In the genomic region with DNA sequence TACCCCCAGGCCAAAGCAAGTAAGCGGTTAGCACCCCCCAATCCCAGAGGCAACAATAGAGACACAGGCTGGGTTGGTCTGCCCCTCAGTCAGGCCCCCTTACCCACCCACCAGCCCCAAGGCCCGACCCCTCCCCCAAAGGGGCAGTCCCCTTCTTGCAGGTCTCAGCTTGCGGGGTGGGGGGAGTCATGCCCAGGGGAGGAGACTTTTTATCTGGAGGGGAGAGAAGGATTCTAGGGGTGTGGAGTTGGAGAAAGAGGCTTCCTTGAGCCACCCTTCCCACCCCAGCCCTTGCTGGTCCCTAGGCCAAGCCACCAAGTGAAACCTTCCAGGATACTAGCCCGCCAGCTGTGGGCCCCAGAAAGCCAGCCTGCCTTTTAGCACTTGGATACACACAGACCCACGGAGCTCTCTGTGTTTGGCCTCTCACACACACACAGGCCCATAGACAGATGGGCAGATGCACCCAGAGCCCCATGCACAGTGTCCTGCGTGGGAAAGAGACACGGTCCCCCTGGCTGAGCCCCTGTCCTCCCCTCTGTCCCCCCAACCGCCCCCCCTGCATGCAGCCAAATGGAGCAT, we compare ENCODE assay signal across 13 cellular contexts. TPM values are rescaled to one million over a fixed set of nuclear protein-coding genes. Genes with fewer than 3 reads are reported as not detected.
DNase-seq lines count a peak whose midpoint lies in the region; ATAC-seq and TF ChIP-seq lines count a peak whose summit lies in the region.
"Had no signal": no experiment of that assay in that cellular context is flagged by ENCODE, and none has a peak within 500 bp of the region (broad histone marks: within the 10 kb centered on the region; RNA-seq: fewer than 3 reads in every experiment).

No MANE protein-coding gene starts in this region.

- H3K4me3 Mint-ChIP-seq in activated T-helper 17 cell treated with anti-CD3 and anti-CD28 coated beads, Interleukin-2, amount 50 U/mL, for 72 hours, result peak overlapping the region; percentile 68

- H3K4me3 ChIP-seq in heart right ventricle, result peak overlapping the region in 7 of 10 donors; percentile 31 to 56 (median 53)
- peak overlapping the region in 2 of 4 donors; percentile 47 to 55 for H3K4me3 ChIP-seq in transverse colon
- H3K4me3 ChIP-seq in SJCRH30, result no peak overlapping the region

- H3K27ac ChIP-seq in heart right ventricle (no peak overlapping the region), transverse colon (peak overlapping the region; percentile 68 to 80 (median 74)), SJCRH30 (no peak overlapping the region)

- H3K27me3 Mint-ChIP-seq in activated T-helper 17 cell treated with anti-CD3 and anti-CD28 coated beads, Interleukin-2, amount 50 U/mL, for 72 hours, result peaks cover 46% of the 10 kb centered on the region

- H3K9me3 ChIP-seq in heart right ventricle (no peaks in the 10 kb centered on the region), transverse colon (no peaks in the 10 kb centered on the region), SJCRH30 (replicated peaks) (no peaks in the 10 kb centered on the region)

- peaks cover 6% of the 10 kb centered on the region for H3K36me3 Mint-ChIP-seq in activated T-helper 17 cell treated with anti-CD3 and anti-CD28 coated beads, Interleukin-2, amount 50 U/mL, for 72 hours (ENCODE audit: low read depth)

- peaks cover 5% of the 10 kb centered on the region for H3K4me1 Mint-ChIP-seq in activated T-helper 17 cell treated with anti-CD3 and anti-CD28 coated beads, Interleukin-2, amount 50 U/mL, for 72 hours

- peak in 1 of 8 donors; percentile 9 for ATAC-seq in heart right ventricle
- ATAC-seq in left ventricle myocardium superior, result no peak
- no peak for ATAC-seq in activated T-helper 17 cell treated with anti-CD3 and anti-CD28 coated beads, Interleukin-2, amount 50 U/mL, for 72 hours (replicated peaks)
- peak; percentile 9 for ATAC-seq in left colon
- ATAC-seq in GM21717 (IDR thresholded peaks at IDR 0.05; ENCODE audit: unreplicated experiment), result no peak

- intact Hi-C loops in heart right ventricle (cut with DNase I), result no loop called here
- intact Hi-C loops in left ventricle myocardium superior (cut with micrococcal nuclease), result no loop called here
- intact Hi-C loops in left colon (cut with DNase I, micrococcal nuclease), result no loop called here
- intact Hi-C loops in transverse colon (cut with DNase I; ENCODE audit: low total_unique reads), result no loop called here

- H3K4me1 ChIP-seq in heart right ventricle (peaks cover 2 to 12% (median 8%) of the 10 kb centered on the region in 9 donors), transverse colon (peaks cover 5 to 22% (median 15%) of the 10 kb centered on the region in 4 donors), SJCRH30 (no peaks in the 10 kb centered on the region)

- DNase-seq in heart right ventricle, result no peak
- no peak for DNase-seq in left ventricle myocardium superior
- no peak for DNase-seq in left colon
- DNase-seq in transverse colon, result no peak
- no peak for DNase-seq in SJCRH30
- no peak for DNase-seq in NCI-H446 treated with DMSO at 0.1 percent for 48 hours (lab: John Stamatoyannopoulos, UW)
- DNase-seq: amniotic stem cell; DND-41; HFFc6; NK-92 treated with Interleukin-12 subunit alpha and Interleukin-12 subunit beta, amount 100 ng/mL, for 24 hours had no signal

- TF ChIP-seq CTCF in heart right ventricle (IDR thresholded peaks at IDR 0.05), result no peak
- no peak for TF ChIP-seq CTCF in transverse colon (IDR thresholded peaks at IDR 0.05)

- no peak for TF ChIP-seq POLR2A in transverse colon (IDR thresholded peaks at IDR 0.05)

- H3K36me3 ChIP-seq in heart right ventricle (no peaks in the 10 kb centered on the region), transverse colon (no peaks in the 10 kb centered on the region), SJCRH30 (no peaks in the 10 kb centered on the region)

- TF ChIP-seq EP300 in transverse colon (IDR thresholded peaks at IDR 0.05; ENCODE audit: low read depth), result no peak

- no peaks in the 10 kb centered on the region for H3K9me3 Mint-ChIP-seq in activated T-helper 17 cell treated with anti-CD3 and anti-CD28 coated beads, Interleukin-2, amount 50 U/mL, for 72 hours

- WGBS in heart right ventricle, 2 donors, result 74 to 79% methylated on average over 8 of the region's 8 CpGs
- 40 to 63% methylated on average over 1 to 8 of the region's 8 CpGs for WGBS in transverse colon (ENCODE audit: low coverage in 1 of 2), 2 donors

- H3K27me3 ChIP-seq in heart right ventricle (peaks cover 7 to 52% (median 38%) of the 10 kb centered on the region in 7 donors), transverse colon (peaks cover 37% of the 10 kb centered on the region), SJCRH30 (no peaks in the 10 kb centered on the region; the same call in 1 of the 2 replicates)

- H3K27ac Mint-ChIP-seq in activated T-helper 17 cell treated with anti-CD3 and anti-CD28 coated beads, Interleukin-2, amount 50 U/mL, for 72 hours, result no peak overlapping the region
- H3K27ac Mint-ChIP-seq: HFFc6 had no signal

- in situ Hi-C loops in transverse colon (cut with MboI; ENCODE audit: low pct_ligation_motif_present in 1 of 4, low pct_unique_long_range_greater_than_20kb in 1 of 4, low sequenced_read_pairs in 3 of 4), result no loop called here

RNA-seq across cellular contexts. Expression of gene TMEM54, which starts 7.1 kb away (rescaled TPM):
- total RNA-seq in heart right ventricle (10 to 100 TPM in 7 of 10 donors, 1 to 10 TPM in 3; 4.5 to 22.5 (median 10.8) TPM), left ventricle myocardium superior (6.7 TPM), left colon (100 to 1,000 TPM; 739 to 855 TPM), transverse colon (1,000 to 10,000 TPM in 2 of 4 donors, 100 to 1,000 TPM in 2; 330 to 1,204 (median 846) TPM)
- polyA plus RNA-seq in heart right ventricle, result 10 to 100 TPM in 1 of 2 donors, 1 to 10 TPM in 1; 8.4 to 18.2 TPM
- total RNA-seq in activated T-helper 17 cell treated with anti-CD3 and anti-CD28 coated beads, Interleukin-2, amount 50 U/mL, for 72 hours, result under 1 TPM; 0.37 to 0.80 TPM
- 17.6 and 18.6 TPM in 2 replicates for total RNA-seq in SJCRH30 (2014; rRNA removed; shearing (Covaris generic))

RNA-seq across cellular contexts. Expression of gene HPCA, which starts 7.8 kb away (rescaled TPM):
- not detected for total RNA-seq in heart right ventricle
- polyA plus RNA-seq in heart right ventricle, result not detected
- total RNA-seq in left ventricle myocardium superior, result not detected
- total RNA-seq in activated T-helper 17 cell treated with anti-CD3 and anti-CD28 coated beads, Interleukin-2, amount 50 U/mL, for 72 hours, result under 1 TPM in 1 of 2 donors, not detected in 1; 0.98 TPM
- total RNA-seq in left colon, result 1 to 10 TPM; 1.5 to 1.9 TPM
- total RNA-seq in transverse colon, result under 1 TPM in 2 of 4 donors, not detected in 2; 0.64 to 0.96 TPM
- total RNA-seq in SJCRH30 (2014; rRNA removed; shearing (Covaris generic)), result not detected in 2 replicates
- total RNA-seq: HT1080 had no signal

RNA-seq across cellular contexts. Expression of gene FNDC5, which starts 23.4 kb away (rescaled TPM):
- 100 to 1,000 TPM in 2 of 10 donors, 10 to 100 TPM in 8; 44.7 to 130 (median 73.5) TPM for total RNA-seq in heart right ventricle
- polyA plus RNA-seq in heart right ventricle, result 10 to 100 TPM; 12.4 to 75.1 TPM
- total RNA-seq in left ventricle myocardium superior, result 156 TPM
- not detected for total RNA-seq in activated T-helper 17 cell treated with anti-CD3 and anti-CD28 coated beads, Interleukin-2, amount 50 U/mL, for 72 hours
- total RNA-seq in left colon, result under 1 TPM; 0.22 to 0.85 TPM
- under 1 TPM in 2 of 4 donors, not detected in 2; 0.32 to 0.55 TPM for total RNA-seq in transverse colon
- total RNA-seq in SJCRH30 (2014; rRNA removed; shearing (Covaris generic)), result 66.2 and 72.2 TPM in 2 replicates

Comparison
In these comparisons a context has a peak if more than half of its experiments do, and no peak if none do; other contexts are left out.
1. H3K27ac ChIP-seq: peak in transverse colon (4 of 4); none in heart right ventricle (0 of 10) and SJCRH30 (single experiment).
2. RNA of gene TMEM54, which starts 7.1 kb away (total RNA-seq): 330 to 1,204 TPM in transverse colon and 739 to 855 TPM in left colon; 17.6 to 18.6 TPM in SJCRH30, 4.5 to 22.5 TPM in heart right ventricle, 6.7 TPM in left ventricle myocardium superior (single experiment) and 0.37 to 0.80 TPM in activated T-helper 17 cell treated with anti-CD3 and anti-CD28 coated beads, Interleukin-2, amount 50 U/mL, for 72 hours; every median in the first group is over 10 times any median in the second.
3. RNA of gene FNDC5, which starts 23.4 kb away (total RNA-seq): 156 TPM in left ventricle myocardium superior (single experiment), 44.7 to 130 TPM in heart right ventricle and 66.2 to 72.2 TPM in SJCRH30; 0.22 to 0.85 TPM in left colon, not detected in activated T-helper 17 cell treated with anti-CD3 and anti-CD28 coated beads, Interleukin-2, amount 50 U/mL, for 72 hours and 0.32 to 0.55 TPM in transverse colon; every median in the first group is over 10 times any median in the second.